ENCODE assay signal across 7 cellular contexts in the genomic region with DNA sequence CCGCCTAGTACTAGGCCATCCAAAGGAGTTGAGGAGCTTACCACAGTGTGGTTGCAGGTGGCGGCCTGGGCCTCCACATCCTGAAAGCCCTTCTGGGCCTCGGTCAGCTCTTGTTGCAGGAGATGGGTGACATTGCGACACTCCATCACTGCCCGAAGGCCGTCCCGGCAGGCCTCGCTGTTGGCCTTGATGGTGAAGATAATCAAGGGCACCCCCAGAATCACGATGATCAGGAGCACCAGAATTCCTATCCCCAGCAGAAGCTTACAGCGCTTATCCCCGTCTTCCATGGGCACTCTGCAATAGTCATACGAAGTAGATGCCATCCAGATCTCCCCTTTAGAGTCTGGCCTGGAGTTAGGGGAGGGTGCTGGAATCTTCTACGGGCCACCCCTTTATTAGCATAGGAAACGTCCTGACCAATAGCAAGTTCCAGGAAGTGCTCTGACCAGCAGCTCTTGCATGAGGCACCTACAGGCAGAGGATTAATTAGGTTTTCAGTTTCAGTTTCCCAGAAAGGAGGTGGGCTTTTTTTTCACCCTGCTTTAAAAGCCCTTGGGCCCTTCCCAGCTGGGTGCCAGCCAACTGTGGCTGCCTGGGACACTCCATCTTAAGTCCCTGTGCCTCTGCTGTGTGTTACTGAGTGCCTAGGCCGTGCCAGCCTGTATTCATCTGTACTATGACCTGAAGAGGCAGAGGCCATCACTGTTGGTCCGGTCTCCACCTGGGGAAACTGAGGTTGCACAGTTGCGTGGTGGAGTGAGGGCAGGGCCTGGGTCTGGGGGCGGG. TPM values are rescaled to one million over a fixed set of nuclear protein-coding genes. Genes with fewer than 3 reads are reported as not detected.
DNase-seq lines count a peak whose midpoint lies in the region; ATAC-seq and TF ChIP-seq lines count a peak whose summit lies in the region.

A gene with protein sequence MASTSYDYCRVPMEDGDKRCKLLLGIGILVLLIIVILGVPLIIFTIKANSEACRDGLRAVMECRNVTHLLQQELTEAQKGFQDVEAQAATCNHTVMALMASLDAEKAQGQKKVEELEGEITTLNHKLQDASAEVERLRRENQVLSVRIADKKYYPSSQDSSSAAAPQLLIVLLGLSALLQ (minus strand): TSS at position 381 of the 789 bp plus-strand sequence. CDS start 55 bp downstream, at position 326.

- 2 to 6% (median 4%) methylated on average over 18 of the region's 18 CpGs for WGBS in ovary, 3 donors

- H3K27ac ChIP-seq in ovary, result peak within 1 kb of the TSS; percentile 87 to 97

- H3K27ac Mint-ChIP-seq in activated T-helper 2 cell treated with anti-CD3 and anti-CD28 coated beads, Interferon-gamma antibody, Interleukin-2, Interleukin-4, amounts not matched to agents 10 μg/mL and 5 μg/mL and 100 μg/mL, durations not matched to agents 14 hours and 24 hours and 36 hours, result peak within 1 kb of the TSS; percentile 87

- H3K27me3 Mint-ChIP-seq in activated T-helper 2 cell treated with anti-CD3 and anti-CD28 coated beads, Interferon-gamma antibody, Interleukin-2, Interleukin-4, amounts not matched to agents 10 μg/mL and 5 μg/mL and 100 μg/mL, durations not matched to agents 14 hours and 24 hours and 36 hours (ENCODE audit: low read depth), result no peaks in the 10 kb centered on the region

- H3K9ac ChIP-seq in NT2/D1 (ENCODE audit: insufficient read length, low read depth), result peak within 1 kb of the TSS; percentile 90

- intact Hi-C loops in activated T-helper 2 cell treated with anti-CD3 and anti-CD28 coated beads, Interferon-gamma antibody, Interleukin-2, Interleukin-4, amounts not matched to agents 10 μg/mL and 5 μg/mL and 100 μg/mL, durations not matched to agents 14 hours and 24 hours and 36 hours (cut with micrococcal nuclease), result loop anchor here (1.0 to 5.0 kb wide), 5 partner anchors 14 to 98 kb away; a partner anchor contains a TSS
- intact Hi-C loops in ovary (cut with DNase I), result no loop called here

- no peak for TF ChIP-seq CTCF in ovary (IDR thresholded peaks at IDR 0.05)

- H3K27me3 ChIP-seq in NT2/D1 (ENCODE audit: insufficient read depth, insufficient read length) (no peaks in the 10 kb centered on the region), ovary (no peaks in the 10 kb centered on the region)

- H3K4me1 ChIP-seq in NT2/D1 (ENCODE audit: insufficient read depth, insufficient read length), result peaks cover 9% of the 10 kb centered on the region
- peaks cover 17% of the 10 kb centered on the region for H3K4me1 ChIP-seq in ovary (ENCODE audit: insufficient read depth)

- peak; percentile 51 for ATAC-seq in GM18858 (IDR thresholded peaks at IDR 0.05; ENCODE audit: unreplicated experiment)
- peak; percentile 75 for ATAC-seq in HG02840 (IDR thresholded peaks at IDR 0.05; ENCODE audit: low FRiP score, unreplicated experiment)

- H3K36me3 ChIP-seq in NT2/D1 (ENCODE audit: insufficient read depth, insufficient read length, low read length), result peaks cover 20% of the 10 kb centered on the region
- H3K36me3 ChIP-seq in ovary, result no peaks in the 10 kb centered on the region

- H3K9me3 ChIP-seq in NT2/D1 (ENCODE audit: insufficient read depth, low read length) (no peaks in the 10 kb centered on the region), ovary (no peaks in the 10 kb centered on the region)

- H3K4me3 ChIP-seq in NT2/D1 (ENCODE audit: insufficient read length, low read depth) (peak within 1 kb of the TSS; percentile 78), ovary (peak within 1 kb of the TSS; percentile 57)

- H3K4me1 Mint-ChIP-seq in activated T-helper 2 cell treated with anti-CD3 and anti-CD28 coated beads, Interferon-gamma antibody, Interleukin-2, Interleukin-4, amounts not matched to agents 10 μg/mL and 5 μg/mL and 100 μg/mL, durations not matched to agents 14 hours and 24 hours and 36 hours (ENCODE audit: low read depth), result peaks cover 31% of the 10 kb centered on the region

- no peaks in the 10 kb centered on the region for H3K9me3 Mint-ChIP-seq in activated T-helper 2 cell treated with anti-CD3 and anti-CD28 coated beads, Interferon-gamma antibody, Interleukin-2, Interleukin-4, amounts not matched to agents 10 μg/mL and 5 μg/mL and 100 μg/mL, durations not matched to agents 14 hours and 24 hours and 36 hours

- no peak for TF ChIP-seq EP300 in ovary (IDR thresholded peaks at IDR 0.05)

- DNase-seq in NT2/D1 (ENCODE audit: low read depth, low spot score) (no peak), glomerular visceral epithelial cell (ENCODE audit: extremely low spot score) (peak; percentile 70), ovary (peak; percentile 84 to 91 (median 88)), NCI-H1436 (lab: John Stamatoyannopoulos, UW) (no peak)
- peak; percentile 54 for DNase-seq in activated T-helper 2 cell treated with anti-CD3 and anti-CD28 coated beads, Interferon-gamma antibody, Interleukin-2, Interleukin-4, amounts not matched to agents 10 μg/mL and 5 μg/mL and 100 μg/mL, durations not matched to agents 14 hours and 24 hours and 36 hours (ENCODE audit: low spot score)

- H3K4me3 Mint-ChIP-seq in activated T-helper 2 cell treated with anti-CD3 and anti-CD28 coated beads, Interferon-gamma antibody, Interleukin-2, Interleukin-4, amounts not matched to agents 10 μg/mL and 5 μg/mL and 100 μg/mL, durations not matched to agents 14 hours and 24 hours and 36 hours (ENCODE audit: low read depth), result peak within 1 kb of the TSS; percentile 92

- peaks cover 41% of the 10 kb centered on the region for H3K36me3 Mint-ChIP-seq in activated T-helper 2 cell treated with anti-CD3 and anti-CD28 coated beads, Interferon-gamma antibody, Interleukin-2, Interleukin-4, amounts not matched to agents 10 μg/mL and 5 μg/mL and 100 μg/mL, durations not matched to agents 14 hours and 24 hours and 36 hours (ENCODE audit: low read depth)

- TF ChIP-seq POLR2A in ovary (IDR thresholded peaks at IDR 0.05), result peak; percentile 69

RNA-seq across cellular contexts. Expression of the gene that starts here (rescaled TPM):
- 129 and 133 TPM in 2 replicates for total RNA-seq in activated T-helper 2 cell treated with anti-CD3 and anti-CD28 coated beads, Interferon-gamma antibody, Interleukin-2, Interleukin-4, amounts not matched to agents 10 μg/mL and 5 μg/mL and 100 μg/mL, durations not matched to agents 14 hours and 24 hours and 36 hours
- total RNA-seq in ovary, result 100 to 1,000 TPM; 400 to 715 (median 557) TPM
- 100 to 1,000 TPM; 207 to 760 TPM for polyA plus RNA-seq in ovary

Comparison
In these comparisons a context has a peak if more than half of its experiments do, and no peak if none do; other contexts are left out.
1. DNase-seq: peak in activated T-helper 2 cell treated with anti-CD3 and anti-CD28 coated beads, Interferon-gamma antibody, Interleukin-2, Interleukin-4, amounts not matched to agents 10 μg/mL and 5 μg/mL and 100 μg/mL, durations not matched to agents 14 hours and 24 hours and 36 hours (single experiment), glomerular visceral epithelial cell (single experiment) and ovary (5 of 5); none in NT2/D1 (single experiment) and NCI-H1436 (single experiment).